9 cellular contexts compared by ENCODE assay signal in the genomic region with DNA sequence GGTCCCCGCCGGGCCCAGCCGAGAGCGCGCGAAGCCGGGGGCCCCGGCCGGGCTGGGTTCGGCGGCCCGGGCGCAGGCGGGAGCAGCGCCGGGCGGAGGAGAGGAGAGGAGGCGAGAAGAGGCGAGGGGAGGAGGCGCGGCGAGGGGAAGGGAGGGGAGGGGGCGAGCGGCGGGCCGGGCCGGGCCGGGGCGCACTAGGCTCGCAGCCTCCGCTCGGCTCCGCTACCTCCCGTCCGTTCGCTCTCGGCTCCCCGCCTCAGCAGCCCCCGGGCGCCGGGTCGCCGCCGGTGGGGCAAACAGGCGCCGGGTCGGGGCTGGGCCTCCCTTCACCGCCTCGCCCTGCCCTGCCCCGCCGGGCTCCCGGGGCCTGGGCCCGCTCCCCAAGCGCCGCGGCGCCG. TPM values are rescaled to one million over a fixed set of nuclear protein-coding genes. Genes with fewer than 3 reads are reported as not detected.
DNase-seq lines count a peak whose midpoint lies in the region; ATAC-seq and TF ChIP-seq lines count a peak whose summit lies in the region.
"Had no signal": no experiment of that assay in that cellular context is flagged by ENCODE, and none has a peak within 500 bp of the region (broad histone marks: within the 10 kb centered on the region; RNA-seq: fewer than 3 reads in every experiment).

No MANE protein-coding gene starts in this region.

- intact Hi-C loops in Caco-2 (cut with micrococcal nuclease; ENCODE audit: unreplicated experiment): no loop called here
- intact Hi-C loops in left ventricle myocardium inferior (cut with micrococcal nuclease): no loop called here

- H3K27ac Mint-ChIP-seq in Caco-2 (ENCODE audit: unreplicated experiment): no peak overlapping the region
- H3K27ac Mint-ChIP-seq: activated T-helper 1 cell treated with anti-CD3 and anti-CD28 coated beads, Interleukin-12 subunit alpha, Interleukin-12 subunit beta, Interleukin-2, Interleukin-4 antibody, amounts not matched to agents 30 ng/mL and 10 ng/mL and 1 ng/mL, durations not matched to agents 14 hours and 24 hours and 36 hours had no signal

- peaks cover 22% of the 10 kb centered on the region for H3K27me3 Mint-ChIP-seq in Caco-2 (ENCODE audit: insufficient read depth, unreplicated experiment)

- H3K4me1 Mint-ChIP-seq in Caco-2 (ENCODE audit: low read depth, unreplicated experiment): no peaks in the 10 kb centered on the region

- DNase-seq in Caco-2 (no peak), left ventricle myocardium inferior (no peak), retinal pigment epithelial cell (ENCODE audit: low read depth) (no peak), cerebellar nuclear complex (lab: John Stamatoyannopoulos, UW) (no peak), NOMO-1 (lab: John Stamatoyannopoulos, UW; ENCODE audit: unreplicated experiment in 2 of 2) (no peak)

- H3K36me3 Mint-ChIP-seq in Caco-2 (ENCODE audit: insufficient read depth, unreplicated experiment): no peaks in the 10 kb centered on the region

- H3K36me3 ChIP-seq in Caco-2 (ENCODE audit: control insufficient read depth, insufficient read depth, low read length) (no peaks in the 10 kb centered on the region), left ventricle myocardium inferior (no peaks in the 10 kb centered on the region)

- ATAC-seq in SK-N-SH treated with all-trans-retinoic acid at 6 μM for 48 hours (peak; percentile 51), GM19397 (IDR thresholded peaks at IDR 0.05; ENCODE audit: unreplicated experiment) (no peak), GM21619 (IDR thresholded peaks at IDR 0.05; ENCODE audit: unreplicated experiment) (no peak)

- H3K27ac ChIP-seq in left ventricle myocardium inferior (replicated peaks): peak overlapping the region; percentile 78

- H3K4me1 ChIP-seq in Caco-2 (no peaks in the 10 kb centered on the region), left ventricle myocardium inferior (peaks cover 36% of the 10 kb centered on the region)

- no peak for TF ChIP-seq CTCF in Caco-2 (IDR thresholded peaks at IDR 0.05; ENCODE audit: insufficient read depth in 1 of 2, low read depth in 1 of 2, low read length in 1 of 2, severe bottlenecking in 1 of 2, unreplicated experiment in 1 of 2)
- no peak for TF ChIP-seq CTCF in left ventricle myocardium inferior (IDR thresholded peaks at IDR 0.05; ENCODE audit: borderline replicate concordance)
- no peak for TF ChIP-seq CTCF in retinal pigment epithelial cell (conservative IDR thresholded peaks at IDR 0.05; ENCODE audit: low read depth, low read length)

- CTCF ChIA-PET in Caco-2 (lab: Charles Lee): interaction anchor here (1.2 kb wide), 1 partner anchor 48 kb away, joined by 3 read pairs; no protein-coding TSS in a partner anchor

- no peaks in the 10 kb centered on the region for H3K9me3 Mint-ChIP-seq in Caco-2 (ENCODE audit: unreplicated experiment)
- H3K9me3 Mint-ChIP-seq: activated T-helper 1 cell treated with anti-CD3 and anti-CD28 coated beads, Interleukin-12 subunit alpha, Interleukin-12 subunit beta, Interleukin-2, Interleukin-4 antibody, amounts not matched to agents 30 ng/mL and 10 ng/mL and 1 ng/mL, durations not matched to agents 14 hours and 24 hours and 36 hours had no signal

- no peak overlapping the region for H3K4me3 Mint-ChIP-seq in Caco-2 (ENCODE audit: unreplicated experiment)
- H3K4me3 Mint-ChIP-seq: activated T-helper 1 cell treated with anti-CD3 and anti-CD28 coated beads, Interleukin-12 subunit alpha, Interleukin-12 subunit beta, Interleukin-2, Interleukin-4 antibody, amounts not matched to agents 30 ng/mL and 10 ng/mL and 1 ng/mL, durations not matched to agents 14 hours and 24 hours and 36 hours had no signal

- H3K9me3 ChIP-seq in Caco-2: no peaks in the 10 kb centered on the region
- no peaks in the 10 kb centered on the region for H3K9me3 ChIP-seq in left ventricle myocardium inferior (replicated peaks)

- POLR2A ChIA-PET in Caco-2 (lab: Charles Lee): no interaction called here

- no peaks in the 10 kb centered on the region; the same call in 1 of the 2 replicates for H3K27me3 ChIP-seq in Caco-2 (replicated peaks; ENCODE audit: control insufficient read depth, insufficient read depth, low read length)
- peaks cover 53% of the 10 kb centered on the region for H3K27me3 ChIP-seq in left ventricle myocardium inferior (ENCODE audit: low read depth)

- no TSS peak for BruUV-seq in Caco-2 (replicated peaks; lab: Mats Ljungman, UMichigan)

- H3K4me3 ChIP-seq in Caco-2 (ENCODE audit: low read depth, low read length) (peak overlapping the region; percentile 23), left ventricle myocardium inferior (peak overlapping the region; percentile 81), retinal pigment epithelial cell (ENCODE audit: low read length) (peak overlapping the region; percentile 40)

TF ChIP-seq in SK-N-SH treated with all-trans-retinoic acid at 6 μM for 48 hours, 23 proteins besides CTCF, POLR2A, EP300 and RAD21:
- TF ChIP-seq TCF4 (CRISPR knock-in tag; IDR thresholded peaks at IDR 0.05; ENCODE audit: borderline replicate concordance): no peak
- TF ChIP-seq, protein P1, sequence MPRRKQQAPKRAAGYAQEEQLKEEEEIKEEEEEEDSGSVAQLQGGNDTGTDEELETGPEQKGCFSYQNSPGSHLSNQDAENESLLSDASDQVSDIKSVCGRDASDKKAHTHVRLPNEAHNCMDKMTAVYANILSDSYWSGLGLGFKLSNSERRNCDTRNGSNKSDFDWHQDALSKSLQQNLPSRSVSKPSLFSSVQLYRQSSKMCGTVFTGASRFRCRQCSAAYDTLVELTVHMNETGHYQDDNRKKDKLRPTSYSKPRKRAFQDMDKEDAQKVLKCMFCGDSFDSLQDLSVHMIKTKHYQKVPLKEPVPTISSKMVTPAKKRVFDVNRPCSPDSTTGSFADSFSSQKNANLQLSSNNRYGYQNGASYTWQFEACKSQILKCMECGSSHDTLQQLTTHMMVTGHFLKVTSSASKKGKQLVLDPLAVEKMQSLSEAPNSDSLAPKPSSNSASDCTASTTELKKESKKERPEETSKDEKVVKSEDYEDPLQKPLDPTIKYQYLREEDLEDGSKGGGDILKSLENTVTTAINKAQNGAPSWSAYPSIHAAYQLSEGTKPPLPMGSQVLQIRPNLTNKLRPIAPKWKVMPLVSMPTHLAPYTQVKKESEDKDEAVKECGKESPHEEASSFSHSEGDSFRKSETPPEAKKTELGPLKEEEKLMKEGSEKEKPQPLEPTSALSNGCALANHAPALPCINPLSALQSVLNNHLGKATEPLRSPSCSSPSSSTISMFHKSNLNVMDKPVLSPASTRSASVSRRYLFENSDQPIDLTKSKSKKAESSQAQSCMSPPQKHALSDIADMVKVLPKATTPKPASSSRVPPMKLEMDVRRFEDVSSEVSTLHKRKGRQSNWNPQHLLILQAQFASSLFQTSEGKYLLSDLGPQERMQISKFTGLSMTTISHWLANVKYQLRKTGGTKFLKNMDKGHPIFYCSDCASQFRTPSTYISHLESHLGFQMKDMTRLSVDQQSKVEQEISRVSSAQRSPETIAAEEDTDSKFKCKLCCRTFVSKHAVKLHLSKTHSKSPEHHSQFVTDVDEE (CRISPR knock-in tag; IDR thresholded peaks at IDR 0.05): no peak

RNA-seq across cellular contexts. Expression of a gene that starts 0.3 kb away (rescaled TPM):
- total RNA-seq in Caco-2 (2022): 0.41 TPM in 1 of 2 replicates, not detected in the other
- total RNA-seq in left ventricle myocardium inferior: 121 TPM
- total RNA-seq: activated T-helper 1 cell treated with anti-CD3 and anti-CD28 coated beads, Interleukin-12 subunit alpha, Interleukin-12 subunit beta, Interleukin-2, Interleukin-4 antibody, amounts not matched to agents 30 ng/mL and 10 ng/mL and 1 ng/mL, durations not matched to agents 14 hours and 24 hours and 36 hours had no signal

Comparison
In these comparisons a context has a peak if more than half of its experiments do, and no peak if none do; other contexts are left out.
1. H3K4me3 ChIP-seq: peak in every context shown above with its lines; median percentile 81 in left ventricle myocardium inferior; 40 in retinal pigment epithelial cell; 23 in Caco-2.
2. RNA of a gene that starts 0.3 kb away (total RNA-seq): 121 TPM in left ventricle myocardium inferior (single experiment); 0.41 TPM in Caco-2; every median in the first group is over 10 times any median in the second.